Comparison of ENCODE assay signal across 14 cellular contexts in genomic region chr7:25517906-25518305, GRCh38.
"Had no signal": no experiment of that assay in that cellular context is flagged by ENCODE, and none has a peak within 500 bp of the region (broad histone marks: within the 10 kb centered on the region; RNA-seq: fewer than 3 reads in every experiment).

No MANE protein-coding gene starts in this region.

- DNase-seq: colonic mucosa; effector CD8-positive, alpha-beta T cell; foreskin keratinocyte; glutamatergic neuron; heart right ventricle; hypothalamus; kidney; mucosa of descending colon; naive B cell; right lobe of liver; small intestine; stimulated activated CD4-positive, alpha-beta T cell treated with anti-CD3 and anti-CD28 coated beads, Interleukin-15, amount 100 ng/mL, for 24 hours; stimulated activated CD4-positive, alpha-beta T cell treated with anti-CD3 and anti-CD28 coated beads, Interleukin-2, amount 100 ng/mL, for 48 hours; stimulated activated naive B cell treated with anti-CD40 and anti-IgM and Interleukin-4, amounts not matched to agents 10 μg/mL and 1 μg/mL and 100 μg/mL, for 72 hours had no signal
